1 cellular context compared by ENCODE assay signal in the genomic region with DNA sequence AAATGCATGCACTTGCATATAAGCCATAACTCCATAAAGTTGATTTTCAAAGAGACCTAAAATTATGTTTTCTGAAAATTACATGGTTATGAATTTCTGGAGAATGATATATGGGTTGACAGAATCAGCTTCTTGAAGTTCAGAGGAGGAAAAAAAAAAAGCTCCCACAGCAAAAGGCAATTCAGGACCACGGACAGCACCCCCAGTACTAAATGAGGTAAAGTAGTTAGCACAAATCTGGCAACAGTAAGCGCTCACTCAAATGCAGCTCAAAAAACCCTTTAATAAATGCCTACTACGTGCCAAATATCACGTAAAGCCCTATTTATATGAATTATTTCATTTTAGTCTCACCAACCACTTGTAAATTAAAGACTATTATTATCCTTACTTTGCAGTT.
A peak's percentile ranks its signal among the peaks of the same experiment; 100 is the strongest.
TF ChIP-seq lines count a peak whose summit lies in the region.

No MANE protein-coding gene starts in this region.

TF ChIP-seq in HepG2, 621 proteins besides CTCF, POLR2A, EP300 and RAD21 (continued from another document and continues in another):
- TF ChIP-seq, protein P1, sequence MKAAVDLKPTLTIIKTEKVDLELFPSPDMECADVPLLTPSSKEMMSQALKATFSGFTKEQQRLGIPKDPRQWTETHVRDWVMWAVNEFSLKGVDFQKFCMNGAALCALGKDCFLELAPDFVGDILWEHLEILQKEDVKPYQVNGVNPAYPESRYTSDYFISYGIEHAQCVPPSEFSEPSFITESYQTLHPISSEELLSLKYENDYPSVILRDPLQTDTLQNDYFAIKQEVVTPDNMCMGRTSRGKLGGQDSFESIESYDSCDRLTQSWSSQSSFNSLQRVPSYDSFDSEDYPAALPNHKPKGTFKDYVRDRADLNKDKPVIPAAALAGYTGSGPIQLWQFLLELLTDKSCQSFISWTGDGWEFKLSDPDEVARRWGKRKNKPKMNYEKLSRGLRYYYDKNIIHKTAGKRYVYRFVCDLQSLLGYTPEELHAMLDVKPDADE (CRISPR knock-in tag; IDR thresholded peaks at IDR 0.05): no peak
- TF ChIP-seq ZNF790 (CRISPR knock-in tag; IDR thresholded peaks at IDR 0.05; ENCODE audit: borderline replicate concordance) (no peak), HOXA5 (CRISPR knock-in tag; IDR thresholded peaks at IDR 0.05) (peak; percentile 88; the same call in 1 of the 2 replicates), KLF12 (CRISPR knock-in tag; IDR thresholded peaks at IDR 0.05; ENCODE audit: borderline replicate concordance) (no peak), BCL6 (CRISPR knock-in tag; IDR thresholded peaks at IDR 0.05) (no peak), ZNF510 (CRISPR knock-in tag; IDR thresholded peaks at IDR 0.05; ENCODE audit: low read depth) (0 out of 2 replicates have a peak, but pooled peaks have one; percentile 54), GTF2F1 (IDR thresholded peaks at IDR 0.05; ENCODE audit: low read length) (no peak), ZNF569 (CRISPR knock-in tag; IDR thresholded peaks at IDR 0.05; ENCODE audit: borderline replicate concordance) (no peak), PITX1 (CRISPR knock-in tag; IDR thresholded peaks at IDR 0.05) (no peak; the same call in 1 of the 2 replicates), SMAD9 (CRISPR knock-in tag; IDR thresholded peaks at IDR 0.05) (no peak), IKZF5 (CRISPR knock-in tag; IDR thresholded peaks at IDR 0.05) (no peak), ZNF232 (CRISPR knock-in tag; IDR thresholded peaks at IDR 0.05; ENCODE audit: borderline replicate concordance) (peak; percentile 88; the same call in 1 of the 2 replicates), TEF (CRISPR knock-in tag; IDR thresholded peaks at IDR 0.05) (no peak; the same call in 1 of the 2 replicates), ZNF282 (IDR thresholded peaks at IDR 0.05; ENCODE audit: partially characterized antibody) (no peak), ZNF777 (CRISPR knock-in tag; IDR thresholded peaks at IDR 0.05) (no peak), ZSCAN25 (CRISPR knock-in tag; IDR thresholded peaks at IDR 0.05) (no peak), KLF15 (CRISPR knock-in tag; IDR thresholded peaks at IDR 0.05; ENCODE audit: borderline replicate concordance) (no peak), CENPT (CRISPR knock-in tag; IDR thresholded peaks at IDR 0.05; ENCODE audit: low read depth) (no peak), ZNF24 (IDR thresholded peaks at IDR 0.05) (no peak), EED (CRISPR knock-in tag; IDR thresholded peaks at IDR 0.05) (no peak), TFAP4 (IDR thresholded peaks at IDR 0.05; ENCODE audit: borderline replicate concordance, low read depth) (no peak), ZBTB7A (CRISPR knock-in tag; IDR thresholded peaks at IDR 0.05) (no peak), CHD4 (IDR thresholded peaks at IDR 0.05; ENCODE audit: borderline replicate concordance, low read length) (no peak), ZNF264 (CRISPR knock-in tag; IDR thresholded peaks at IDR 0.05) (0 out of 2 replicates have a peak, but pooled peaks have one; percentile 32), CHCHD3 (CRISPR knock-in tag; IDR thresholded peaks at IDR 0.05) (no peak), NFE2L1 (CRISPR knock-in tag; IDR thresholded peaks at IDR 0.05; ENCODE audit: borderline replicate concordance) (no peak), ZNF556 (CRISPR knock-in tag; IDR thresholded peaks at IDR 0.05; ENCODE audit: borderline replicate concordance) (no peak), NR2C2 (CRISPR knock-in tag; IDR thresholded peaks at IDR 0.05; ENCODE audit: borderline replicate concordance) (no peak), ZSCAN22 (CRISPR knock-in tag; IDR thresholded peaks at IDR 0.05) (no peak), ZNF616 (CRISPR knock-in tag; IDR thresholded peaks at IDR 0.05; ENCODE audit: low read depth) (no peak; the same call in 1 of the 2 replicates), KLF16 (CRISPR knock-in tag; IDR thresholded peaks at IDR 0.05) (peak in 1 of 2 experiments; percentile 83; a peak in 2 of 4 replicates), POLR2AphosphoS5 (IDR thresholded peaks at IDR 0.05; ENCODE audit: low read depth, low read length) (no peak), ZFX (CRISPR knock-in tag; IDR thresholded peaks at IDR 0.05; ENCODE audit: low read depth) (no peak), REPIN1 (CRISPR knock-in tag; IDR thresholded peaks at IDR 0.05; ENCODE audit: borderline replicate concordance, low read depth) (no peak), MTERF4 (CRISPR knock-in tag; IDR thresholded peaks at IDR 0.05) (no peak), MIXL1 (CRISPR knock-in tag; IDR thresholded peaks at IDR 0.05) (peak; percentile 59; the same call in 1 of the 2 replicates), TAF1 (CRISPR knock-in tag; IDR thresholded peaks at IDR 0.05) (no peak), ZNF281 (CRISPR knock-in tag; IDR thresholded peaks at IDR 0.05; ENCODE audit: borderline replicate concordance) (peak; percentile 56; the same call in 1 of the 2 replicates), REL (CRISPR knock-in tag; conservative IDR thresholded peaks at IDR 0.05) (no peak), ZNF180 (CRISPR knock-in tag; IDR thresholded peaks at IDR 0.05; ENCODE audit: borderline replicate concordance, low read depth) (no peak), NFIC (IDR thresholded peaks at IDR 0.05; ENCODE audit: low read length) (no peak), AHR (CRISPR knock-in tag; IDR thresholded peaks at IDR 0.05) (no peak)
- TF ChIP-seq, protein P2, sequence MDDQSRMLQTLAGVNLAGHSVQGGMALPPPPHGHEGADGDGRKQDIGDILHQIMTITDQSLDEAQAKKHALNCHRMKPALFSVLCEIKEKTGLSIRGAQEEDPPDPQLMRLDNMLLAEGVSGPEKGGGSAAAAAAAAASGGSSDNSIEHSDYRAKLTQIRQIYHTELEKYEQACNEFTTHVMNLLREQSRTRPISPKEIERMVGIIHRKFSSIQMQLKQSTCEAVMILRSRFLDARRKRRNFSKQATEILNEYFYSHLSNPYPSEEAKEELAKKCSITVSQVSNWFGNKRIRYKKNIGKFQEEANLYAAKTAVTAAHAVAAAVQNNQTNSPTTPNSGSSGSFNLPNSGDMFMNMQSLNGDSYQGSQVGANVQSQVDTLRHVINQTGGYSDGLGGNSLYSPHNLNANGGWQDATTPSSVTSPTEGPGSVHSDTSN (CRISPR knock-in tag; IDR thresholded peaks at IDR 0.05; ENCODE audit: borderline replicate concordance): 0 out of 2 replicates have a peak, but pooled peaks have one; percentile 54
- TF ChIP-seq, protein P3, sequence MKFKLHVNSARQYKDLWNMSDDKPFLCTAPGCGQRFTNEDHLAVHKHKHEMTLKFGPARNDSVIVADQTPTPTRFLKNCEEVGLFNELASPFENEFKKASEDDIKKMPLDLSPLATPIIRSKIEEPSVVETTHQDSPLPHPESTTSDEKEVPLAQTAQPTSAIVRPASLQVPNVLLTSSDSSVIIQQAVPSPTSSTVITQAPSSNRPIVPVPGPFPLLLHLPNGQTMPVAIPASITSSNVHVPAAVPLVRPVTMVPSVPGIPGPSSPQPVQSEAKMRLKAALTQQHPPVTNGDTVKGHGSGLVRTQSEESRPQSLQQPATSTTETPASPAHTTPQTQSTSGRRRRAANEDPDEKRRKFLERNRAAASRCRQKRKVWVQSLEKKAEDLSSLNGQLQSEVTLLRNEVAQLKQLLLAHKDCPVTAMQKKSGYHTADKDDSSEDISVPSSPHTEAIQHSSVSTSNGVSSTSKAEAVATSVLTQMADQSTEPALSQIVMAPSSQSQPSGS (CRISPR knock-in tag; IDR thresholded peaks at IDR 0.05): peak; percentile 65; the same call in 1 of the 2 replicates
- TF ChIP-seq, protein P4, sequence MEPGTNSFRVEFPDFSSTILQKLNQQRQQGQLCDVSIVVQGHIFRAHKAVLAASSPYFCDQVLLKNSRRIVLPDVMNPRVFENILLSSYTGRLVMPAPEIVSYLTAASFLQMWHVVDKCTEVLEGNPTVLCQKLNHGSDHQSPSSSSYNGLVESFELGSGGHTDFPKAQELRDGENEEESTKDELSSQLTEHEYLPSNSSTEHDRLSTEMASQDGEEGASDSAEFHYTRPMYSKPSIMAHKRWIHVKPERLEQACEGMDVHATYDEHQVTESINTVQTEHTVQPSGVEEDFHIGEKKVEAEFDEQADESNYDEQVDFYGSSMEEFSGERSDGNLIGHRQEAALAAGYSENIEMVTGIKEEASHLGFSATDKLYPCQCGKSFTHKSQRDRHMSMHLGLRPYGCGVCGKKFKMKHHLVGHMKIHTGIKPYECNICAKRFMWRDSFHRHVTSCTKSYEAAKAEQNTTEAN (CRISPR knock-in tag; conservative IDR thresholded peaks at IDR 0.05): no peak
- TF ChIP-seq, protein P5, sequence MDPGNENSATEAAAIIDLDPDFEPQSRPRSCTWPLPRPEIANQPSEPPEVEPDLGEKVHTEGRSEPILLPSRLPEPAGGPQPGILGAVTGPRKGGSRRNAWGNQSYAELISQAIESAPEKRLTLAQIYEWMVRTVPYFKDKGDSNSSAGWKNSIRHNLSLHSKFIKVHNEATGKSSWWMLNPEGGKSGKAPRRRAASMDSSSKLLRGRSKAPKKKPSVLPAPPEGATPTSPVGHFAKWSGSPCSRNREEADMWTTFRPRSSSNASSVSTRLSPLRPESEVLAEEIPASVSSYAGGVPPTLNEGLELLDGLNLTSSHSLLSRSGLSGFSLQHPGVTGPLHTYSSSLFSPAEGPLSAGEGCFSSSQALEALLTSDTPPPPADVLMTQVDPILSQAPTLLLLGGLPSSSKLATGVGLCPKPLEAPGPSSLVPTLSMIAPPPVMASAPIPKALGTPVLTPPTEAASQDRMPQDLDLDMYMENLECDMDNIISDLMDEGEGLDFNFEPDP (CRISPR knock-in tag; conservative IDR thresholded peaks at IDR 0.05): no peak
- TF ChIP-seq, protein P6, sequence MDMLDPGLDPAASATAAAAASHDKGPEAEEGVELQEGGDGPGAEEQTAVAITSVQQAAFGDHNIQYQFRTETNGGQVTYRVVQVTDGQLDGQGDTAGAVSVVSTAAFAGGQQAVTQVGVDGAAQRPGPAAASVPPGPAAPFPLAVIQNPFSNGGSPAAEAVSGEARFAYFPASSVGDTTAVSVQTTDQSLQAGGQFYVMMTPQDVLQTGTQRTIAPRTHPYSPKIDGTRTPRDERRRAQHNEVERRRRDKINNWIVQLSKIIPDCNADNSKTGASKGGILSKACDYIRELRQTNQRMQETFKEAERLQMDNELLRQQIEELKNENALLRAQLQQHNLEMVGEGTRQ (IDR thresholded peaks at IDR 0.05; ENCODE audit: low read depth, low read length): no peak
- TF ChIP-seq, protein P6 (CRISPR knock-in tag; IDR thresholded peaks at IDR 0.05; ENCODE audit: borderline replicate concordance): no peak
- TF ChIP-seq, protein P7, sequence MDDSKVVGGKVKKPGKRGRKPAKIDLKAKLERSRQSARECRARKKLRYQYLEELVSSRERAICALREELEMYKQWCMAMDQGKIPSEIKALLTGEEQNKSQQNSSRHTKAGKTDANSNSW (CRISPR knock-in tag; IDR thresholded peaks at IDR 0.05; ENCODE audit: borderline replicate concordance): no peak
